ENCODE assay signal across 26 cellular contexts in genomic region chr5:54425258-54425657, GRCh38. TPM values are rescaled to one million over a fixed set of nuclear protein-coding genes. Genes with fewer than 3 reads are reported as not detected.
A peak's percentile ranks its signal among the peaks of the same experiment; 100 is the strongest.
DNase-seq lines count a peak whose midpoint lies in the region; ATAC-seq and TF ChIP-seq lines count a peak whose summit lies in the region.
"Had no signal": no experiment of that assay in that cellular context is flagged by ENCODE, and none has a peak within 500 bp of the region (broad histone marks: within the 10 kb centered on the region; RNA-seq: fewer than 3 reads in every experiment).

No MANE protein-coding gene starts in this region.

- H3K9me3 ChIP-seq in cardiac muscle cell (ENCODE audit: low read depth): no peaks in the 10 kb centered on the region
- H3K9me3 ChIP-seq in right atrium auricular region: no peaks in the 10 kb centered on the region
- H3K9me3 ChIP-seq in esophagus muscularis mucosa: no peaks in the 10 kb centered on the region
- H3K9me3 ChIP-seq: BE2C, BLaER1 had no signal

- no peak for ATAC-seq in GM19023 (IDR thresholded peaks at IDR 0.05; ENCODE audit: unreplicated experiment)
- no peak for ATAC-seq in omental fat pad (ENCODE audit: low FRiP score)
- ATAC-seq: GM12878 had no signal

- TF ChIP-seq CTCF in cardiac muscle cell (IDR thresholded peaks at IDR 0.05; ENCODE audit: low read depth, low read length) (no peak), right atrium auricular region (IDR thresholded peaks at IDR 0.05) (no peak), esophagus muscularis mucosa (IDR thresholded peaks at IDR 0.05) (no peak), omental fat pad (IDR thresholded peaks at IDR 0.05) (no peak)

- no peak for TF ChIP-seq POLR2A in esophagus muscularis mucosa (IDR thresholded peaks at IDR 0.05; ENCODE audit: low read depth)

- H3K4me1 ChIP-seq in cardiac muscle cell (ENCODE audit: low read depth) (peaks cover 22% of the 10 kb centered on the region), right atrium auricular region (no peaks in the 10 kb centered on the region), esophagus muscularis mucosa (no peaks in the 10 kb centered on the region)
- H3K4me1 ChIP-seq: BE2C, BLaER1 had no signal

- DNase-seq in cardiac muscle cell (ENCODE audit: low read depth in 1 of 2, low spot score in 1 of 2) (no peak), right atrium auricular region (ENCODE audit: low spot score) (no peak), esophagus muscularis mucosa (ENCODE audit: extremely low spot score) (peak; percentile 89), omental fat pad (ENCODE audit: low spot score) (no peak)
- DNase-seq: 8988T; ACHN; BE2C; C1 segment of cervical spinal cord; CD4-positive, alpha-beta memory T cell; CD4-positive, CD25-positive, alpha-beta regulatory T cell; CD8-positive, alpha-beta memory T cell; COR-L47; DMS 273 treated with DMSO at 0.1 percent for 48 hours; DMS153; DMS53; DMS79; DND-41; EL; GDM1 had no signal

- H3K27me3 ChIP-seq in cardiac muscle cell (no peaks in the 10 kb centered on the region), right atrium auricular region (no peaks in the 10 kb centered on the region), esophagus muscularis mucosa (no peaks in the 10 kb centered on the region)
- H3K27me3 ChIP-seq: BE2C, BLaER1 had no signal

- intact Hi-C loops in esophagus muscularis mucosa (cut with DNase I): no loop called here

- H3K4me3 ChIP-seq in cardiac muscle cell: no peak overlapping the region
- no peak overlapping the region for H3K4me3 ChIP-seq in right atrium auricular region
- H3K4me3 ChIP-seq in esophagus muscularis mucosa: no peak overlapping the region
- H3K4me3 ChIP-seq: BLaER1, GM12878 had no signal

- TF ChIP-seq EP300 in esophagus muscularis mucosa (IDR thresholded peaks at IDR 0.05): no peak

- peak overlapping the region; percentile 24 for H3K27ac ChIP-seq in cardiac muscle cell
- H3K27ac ChIP-seq in right atrium auricular region: no peak overlapping the region
- H3K27ac ChIP-seq in esophagus muscularis mucosa (replicated peaks in 1 of 4): no peak overlapping the region
- H3K27ac ChIP-seq: BLaER1 had no signal

- H3K36me3 ChIP-seq in cardiac muscle cell (no peaks in the 10 kb centered on the region), right atrium auricular region (no peaks in the 10 kb centered on the region), esophagus muscularis mucosa (no peaks in the 10 kb centered on the region)
- H3K36me3 ChIP-seq: BE2C, BLaER1 had no signal

- whole genome bisulfite sequencing in esophagus muscularis mucosa: 83% methylated on average over 2 of the region's 2 CpGs

RNA-seq across cellular contexts. Expression of gene HSPB3, which starts 30.2 kb away (rescaled TPM):
- 45.4 and 79.4 TPM in 2 replicates for total RNA-seq in cardiac muscle cell
- polyA plus RNA-seq in cardiac muscle cell: 51.7 and 57.3 TPM in 2 replicates
- 100 to 1,000 TPM; 338 to 442 TPM for total RNA-seq in right atrium auricular region
- 100 to 1,000 TPM in 1 of 4 donors, 10 to 100 TPM in 3; 19.1 to 115 (median 51.0) TPM for total RNA-seq in esophagus muscularis mucosa
- not detected for total RNA-seq in omental fat pad
- total RNA-seq: A673; CD4-positive, alpha-beta memory T cell; CD4-positive, CD25-positive, alpha-beta regulatory T cell; CD8-positive, alpha-beta memory T cell; Daoy; G401; GM12878 had no signal
- polyA plus RNA-seq: CD14-positive monocyte; CD4-positive, alpha-beta memory T cell; CD4-positive, CD25-positive, alpha-beta regulatory T cell; CD8-positive, alpha-beta memory T cell had no signal

Comparison
In these comparisons a context has a peak if more than half of its experiments do, and no peak if none do; other contexts are left out.
1. RNA of gene HSPB3, which starts 30.2 kb away (total RNA-seq): 338 to 442 TPM in right atrium auricular region, 19.1 to 115 TPM in esophagus muscularis mucosa and 45.4 to 79.4 TPM in cardiac muscle cell; not detected in omental fat pad; every median in the first group is over 10 times any median in the second.